Comparison of ENCODE assay signal across 29 cellular contexts in the genomic region with DNA sequence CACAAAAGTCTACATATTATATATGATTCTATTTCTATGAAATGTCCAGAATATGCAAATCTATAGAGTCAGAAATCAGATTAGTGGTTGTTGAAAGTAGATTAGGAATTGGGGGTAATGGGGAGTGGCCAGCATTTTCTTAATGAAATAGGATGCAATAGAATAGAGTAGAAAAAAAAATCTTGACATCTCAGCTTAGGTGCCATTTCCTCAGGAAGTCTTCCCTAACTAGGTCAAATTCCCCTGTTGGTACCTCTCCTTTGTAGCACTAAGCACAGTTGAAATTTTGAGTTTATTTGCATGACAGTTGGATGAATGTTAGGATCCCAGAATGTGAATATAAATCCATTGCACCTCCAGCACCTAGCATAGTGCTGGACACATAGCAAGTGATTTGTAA.
"Had no signal": no experiment of that assay in that cellular context is flagged by ENCODE, and none has a peak within 500 bp of the region (broad histone marks: within the 10 kb centered on the region; RNA-seq: fewer than 3 reads in every experiment).

No MANE protein-coding gene starts in this region.

- H3K27ac ChIP-seq: adrenal gland, SJCRH30, SK-N-MC, WERI-Rb-1 had no signal

- H3K9me3 Mint-ChIP-seq: activated CD8-positive, alpha-beta T cell treated with anti-CD3 and anti-CD28 coated beads for 36 hours; activated T-helper 17 cell treated with anti-CD3 and anti-CD28 coated beads, Interleukin-2, amount 50 U/mL, for 72 hours; brain had no signal

- H3K4me3 ChIP-seq: adrenal gland, MG63, SJCRH30, SK-N-MC had no signal

- H3K27me3 ChIP-seq: SJCRH30 had no signal

- H3K27ac Mint-ChIP-seq: activated CD8-positive, alpha-beta T cell treated with anti-CD3 and anti-CD28 coated beads for 36 hours; activated naive CD4-positive, alpha-beta T cell treated with anti-CD3 and anti-CD28 coated beads, Interleukin-2, amount 50 U/mL, for 72 hours; activated T-cell treated with anti-CD3 and anti-CD28 coated beads, Interleukin-2, amount 50 U/mL, for 72 hours; activated T-helper 17 cell treated with anti-CD3 and anti-CD28 coated beads, Interleukin-2, amount 50 U/mL, for 72 hours; brain had no signal

- H3K9me3 ChIP-seq: adrenal gland, MG63, SJCRH30 had no signal

- H3K36me3 ChIP-seq: adrenal gland, MG63, SJCRH30, WERI-Rb-1 had no signal

- H3K4me3 Mint-ChIP-seq: activated CD8-positive, alpha-beta T cell treated with anti-CD3 and anti-CD28 coated beads for 36 hours; activated T-cell treated with anti-CD3 and anti-CD28 coated beads, Interleukin-2, amount 50 U/mL, for 72 hours; activated T-helper 17 cell treated with anti-CD3 and anti-CD28 coated beads, Interleukin-2, amount 50 U/mL, for 72 hours; brain had no signal

- H3K4me1 ChIP-seq: adrenal gland, SJCRH30 had no signal

- H3K4me1 Mint-ChIP-seq: brain had no signal

- ATAC-seq: activated CD8-positive, alpha-beta T cell treated with anti-CD3 and anti-CD28 coated beads for 36 hours; activated naive CD4-positive, alpha-beta T cell treated with anti-CD3 and anti-CD28 coated beads, Interleukin-2, amount 50 U/mL, for 72 hours; activated T-cell treated with anti-CD3 and anti-CD28 coated beads, Interleukin-2, amount 50 U/mL, for 72 hours; activated T-helper 17 cell treated with anti-CD3 and anti-CD28 coated beads, Interleukin-2, amount 50 U/mL, for 72 hours; Panc1 had no signal

- H3K27me3 Mint-ChIP-seq: activated CD8-positive, alpha-beta T cell treated with anti-CD3 and anti-CD28 coated beads for 36 hours; activated T-helper 17 cell treated with anti-CD3 and anti-CD28 coated beads, Interleukin-2, amount 50 U/mL, for 72 hours had no signal

- H3K36me3 Mint-ChIP-seq: activated naive CD4-positive, alpha-beta T cell treated with anti-CD3 and anti-CD28 coated beads, Interleukin-2, amount 50 U/mL, for 72 hours; brain had no signal

- DNase-seq: activated CD4-positive, alpha-beta T cell treated with anti-CD3 and anti-CD28 coated beads for 1 hour; activated CD4-positive, alpha-beta T cell treated with anti-CD3 and anti-CD28 coated beads for 48 hours; activated CD4-positive, alpha-beta T cell treated with anti-CD3 and anti-CD28 coated beads, Interleukin-2, amount 50 U/mL, for 4 hours; activated CD4-positive, CD25-positive, alpha-beta regulatory T cell; activated CD8-positive, alpha-beta T cell treated with anti-CD3 and anti-CD28 coated beads for 36 hours; activated effector memory CD4-positive, alpha-beta T cell treated with anti-CD3 and anti-CD28 coated beads, Interleukin-2, amount 50 U/mL, for 16 hours; activated naive CD4-positive, alpha-beta T cell treated with Interleukin-2 at 50 U/mL for 16 hours; activated T-cell treated with anti-CD3 and anti-CD28 coated beads, Interleukin-2, amount 50 U/mL, for 1 hour; activated T-cell treated with anti-CD3 and anti-CD28 coated beads, Interleukin-2, amount 50 U/mL, for 72 hours; adrenal gland; central memory CD4-positive, alpha-beta T cell; Karpas-422; MG63; MV-4-11; NCI-H1092; NCI-H1436 treated with DMSO at 0.1 percent for 48 hours; NCI-H1694 treated with DMSO at 0.1 percent for 48 hours; NCI-H2029; NCI-H345; NCI-H524 treated with DMSO at 0.1 percent for 48 hours; SHP77; SJCRH30; T1000; WERI-Rb-1 had no signal
